Comparison of ENCODE assay signal across 1 cellular context in genomic region chr2:84214455-84214854, GRCh38.
TF ChIP-seq lines count a peak whose summit lies in the region.

No MANE protein-coding gene starts in this region.

TF ChIP-seq in WTC11, 78 proteins besides CTCF, POLR2A, EP300 and RAD21 (continued from another document):
- TF ChIP-seq STAT6 (CRISPR knock-in tag; conservative IDR thresholded peaks at IDR 0.05; ENCODE audit: low read depth) (no peak), IRF2 (CRISPR knock-in tag; IDR thresholded peaks at IDR 0.05; ENCODE audit: borderline replicate concordance, low read depth) (no peak), ZNF532 (CRISPR knock-in tag; IDR thresholded peaks at IDR 0.05; ENCODE audit: borderline replicate concordance) (no peak), ZNF512 (CRISPR knock-in tag; IDR thresholded peaks at IDR 0.05; ENCODE audit: borderline replicate concordance) (no peak), AR (CRISPR knock-in tag; IDR thresholded peaks at IDR 0.05) (no peak), JAZF1 (CRISPR knock-in tag; IDR thresholded peaks at IDR 0.05) (no peak), AFF4 (CRISPR knock-in tag; IDR thresholded peaks at IDR 0.05; ENCODE audit: borderline replicate concordance) (no peak), FOXK1 (CRISPR knock-in tag; IDR thresholded peaks at IDR 0.05) (no peak)
